In the genomic region with DNA sequence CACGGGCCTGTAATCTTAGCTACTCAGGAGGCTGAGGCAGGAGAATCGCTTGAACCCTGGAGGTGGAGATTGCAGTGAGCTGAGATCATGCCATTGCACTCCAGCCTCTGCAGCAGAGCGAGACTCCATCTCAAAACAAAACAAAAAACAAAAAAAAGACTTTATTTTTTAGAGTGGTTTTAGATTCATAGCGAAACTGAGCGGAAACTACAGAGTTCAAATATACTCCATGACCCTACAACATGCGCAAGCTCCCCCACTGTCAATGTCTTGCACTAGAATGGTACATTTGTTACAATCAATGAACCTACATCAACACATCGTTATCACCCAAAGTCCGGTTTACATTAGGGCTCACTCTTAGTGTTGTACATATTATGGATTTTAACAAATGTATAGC, we compare ENCODE assay signal across 11 cellular contexts. TPM values are rescaled to one million over a fixed set of nuclear protein-coding genes. Genes with fewer than 3 reads are reported as not detected.
DNase-seq lines count a peak whose midpoint lies in the region; ATAC-seq and TF ChIP-seq lines count a peak whose summit lies in the region.
"Had no signal": no experiment of that assay in that cellular context is flagged by ENCODE, and none has a peak within 500 bp of the region (broad histone marks: within the 10 kb centered on the region; RNA-seq: fewer than 3 reads in every experiment).

No MANE protein-coding gene starts in this region.

- H3K4me1 Mint-ChIP-seq in activated T-helper 2 cell treated with anti-CD3 and anti-CD28 coated beads, Interferon-gamma antibody, Interleukin-2, Interleukin-4, amounts not matched to agents 10 μg/mL and 5 μg/mL and 100 μg/mL, durations not matched to agents 14 hours and 24 hours and 36 hours (ENCODE audit: low read depth) = peaks cover 13% of the 10 kb centered on the region

- H3K27me3 ChIP-seq in OCI-LY3 (ENCODE audit: low read depth, low read length) (no peaks in the 10 kb centered on the region), transverse colon (no peaks in the 10 kb centered on the region)
- H3K27me3 ChIP-seq: SJSA1, spleen had no signal

- H3K4me3 ChIP-seq in OCI-LY3 (ENCODE audit: low read length) (peak overlapping the region; percentile 12), coronary artery (no peak overlapping the region), transverse colon (no peak overlapping the region)
- H3K4me3 ChIP-seq: SJSA1 had no signal

- peaks cover 4% of the 10 kb centered on the region for H3K9me3 Mint-ChIP-seq in activated T-helper 2 cell treated with anti-CD3 and anti-CD28 coated beads, Interferon-gamma antibody, Interleukin-2, Interleukin-4, amounts not matched to agents 10 μg/mL and 5 μg/mL and 100 μg/mL, durations not matched to agents 14 hours and 24 hours and 36 hours

- H3K4me1 ChIP-seq in OCI-LY3 (ENCODE audit: low read length) = peaks cover 44% of the 10 kb centered on the region
- H3K4me1 ChIP-seq in transverse colon = peaks cover 0 to 30% (median 12%) of the 10 kb centered on the region in 4 donors

- intact Hi-C loops in activated T-helper 2 cell treated with anti-CD3 and anti-CD28 coated beads, Interferon-gamma antibody, Interleukin-2, Interleukin-4, amounts not matched to agents 10 μg/mL and 5 μg/mL and 100 μg/mL, durations not matched to agents 14 hours and 24 hours and 36 hours (cut with micrococcal nuclease) = loop anchor here (10.0 kb wide), 1 partner anchor 683 kb away; a partner anchor contains a TSS
- intact Hi-C loops in transverse colon (cut with DNase I; ENCODE audit: low total_unique reads) = no loop called here

- H3K27ac ChIP-seq in OCI-LY3 (ENCODE audit: low read length) (peak overlapping the region; percentile 13; the same call in 1 of the 2 replicates), coronary artery (no peak overlapping the region), transverse colon (no peak overlapping the region)
- H3K27ac ChIP-seq: epithelial cell of prostate, SJSA1 had no signal

- H3K4me3 Mint-ChIP-seq in activated T-helper 2 cell treated with anti-CD3 and anti-CD28 coated beads, Interferon-gamma antibody, Interleukin-2, Interleukin-4, amounts not matched to agents 10 μg/mL and 5 μg/mL and 100 μg/mL, durations not matched to agents 14 hours and 24 hours and 36 hours (ENCODE audit: low read depth) = no peak overlapping the region

- 0 out of 2 replicates have a peak, but pooled peaks cover 3% of the 10 kb centered on the region for H3K79me2 ChIP-seq in OCI-LY3 (ENCODE audit: low read length)

- no peak overlapping the region for H3K9ac ChIP-seq in OCI-LY3 (ENCODE audit: low read length)

- no peaks in the 10 kb centered on the region for H3K27me3 Mint-ChIP-seq in activated T-helper 2 cell treated with anti-CD3 and anti-CD28 coated beads, Interferon-gamma antibody, Interleukin-2, Interleukin-4, amounts not matched to agents 10 μg/mL and 5 μg/mL and 100 μg/mL, durations not matched to agents 14 hours and 24 hours and 36 hours (ENCODE audit: low read depth)

- no peak overlapping the region for H2AFZ ChIP-seq in OCI-LY3 (ENCODE audit: low read depth, low read length)

- H3K9me3 ChIP-seq in OCI-LY3 (ENCODE audit: insufficient read depth, low read length) (no peaks in the 10 kb centered on the region), transverse colon (no peaks in the 10 kb centered on the region)
- H3K9me3 ChIP-seq: SJSA1, spleen had no signal

- TF ChIP-seq CTCF in GM13977 (IDR thresholded peaks at IDR 0.05; ENCODE audit: extremely low read depth, insufficient read depth, missing control alignments) (no peak), OCI-LY3 (IDR thresholded peaks at IDR 0.05; ENCODE audit: low read depth, low read length) (no peak), coronary artery (IDR thresholded peaks at IDR 0.05) (no peak), transverse colon (IDR thresholded peaks at IDR 0.05) (no peak)

- WGBS in transverse colon (ENCODE audit: low coverage in 1 of 2), 2 donors = 79 to 84% methylated on average over 8 of the region's 8 CpGs

- H3K36me3 Mint-ChIP-seq in activated T-helper 2 cell treated with anti-CD3 and anti-CD28 coated beads, Interferon-gamma antibody, Interleukin-2, Interleukin-4, amounts not matched to agents 10 μg/mL and 5 μg/mL and 100 μg/mL, durations not matched to agents 14 hours and 24 hours and 36 hours (ENCODE audit: low read depth) = no peaks in the 10 kb centered on the region

- TF ChIP-seq POLR2A in transverse colon (IDR thresholded peaks at IDR 0.05) = no peak

- in situ Hi-C loops in GM13977 (cut with MboI; ENCODE audit: low pct_unique_long_range_greater_than_20kb, low sequenced_read_pairs, unreplicated experiment) (no loop called here), transverse colon (cut with MboI; ENCODE audit: low pct_ligation_motif_present in 1 of 4, low pct_unique_long_range_greater_than_20kb in 1 of 4, low sequenced_read_pairs in 3 of 4) (loop anchor here in 1 of 4 donors (25.0 kb wide), 1 partner anchor 676 kb away; a partner anchor contains a TSS)

- H4K20me1 ChIP-seq in OCI-LY3 (ENCODE audit: insufficient read depth, low read length) = no peaks in the 10 kb centered on the region

- DNase-seq in GM13977 (ENCODE audit: low spot score) (peak; percentile 46), germinal center (ENCODE audit: low spot score) (no peak), coronary artery (ENCODE audit: low spot score) (no peak), transverse colon (no peak)
- DNase-seq in activated T-helper 2 cell treated with anti-CD3 and anti-CD28 coated beads, Interferon-gamma antibody, Interleukin-2, Interleukin-4, amounts not matched to agents 10 μg/mL and 5 μg/mL and 100 μg/mL, durations not matched to agents 14 hours and 24 hours and 36 hours (ENCODE audit: low spot score) = no peak
- DNase-seq: spleen had no signal

- H3K36me3 ChIP-seq in OCI-LY3 (replicated peaks; ENCODE audit: low read depth, low read length) (peaks cover 3% of the 10 kb centered on the region), transverse colon (no peaks in the 10 kb centered on the region)
- H3K36me3 ChIP-seq: SJSA1, spleen had no signal

- no peak overlapping the region for H3K27ac Mint-ChIP-seq in activated T-helper 2 cell treated with anti-CD3 and anti-CD28 coated beads, Interferon-gamma antibody, Interleukin-2, Interleukin-4, amounts not matched to agents 10 μg/mL and 5 μg/mL and 100 μg/mL, durations not matched to agents 14 hours and 24 hours and 36 hours

- ATAC-seq in GM19395 (IDR thresholded peaks at IDR 0.05; ENCODE audit: unreplicated experiment) (peak; percentile 53), HG02885 (IDR thresholded peaks at IDR 0.05; ENCODE audit: poor library complexity, unreplicated experiment) (peak; percentile 48)

- no peak for TF ChIP-seq EP300 in transverse colon (IDR thresholded peaks at IDR 0.05; ENCODE audit: low read depth)

- peak overlapping the region; percentile 63 for H3K4me2 ChIP-seq in OCI-LY3 (ENCODE audit: low read length)

RNA-seq across cellular contexts. Expression of a gene that starts 2.2 kb away (rescaled TPM):
- 51.9 and 55.9 TPM in 2 replicates for total RNA-seq in activated T-helper 2 cell treated with anti-CD3 and anti-CD28 coated beads, Interferon-gamma antibody, Interleukin-2, Interleukin-4, amounts not matched to agents 10 μg/mL and 5 μg/mL and 100 μg/mL, durations not matched to agents 14 hours and 24 hours and 36 hours
- 100 to 1,000 TPM in 1 of 4 donors, 10 to 100 TPM in 3; 71.1 to 138 (median 88.8) TPM for total RNA-seq in transverse colon

RNA-seq across cellular contexts. Expression of a gene that starts 14.6 kb away (rescaled TPM):
- 60.3 and 60.8 TPM in 2 replicates for total RNA-seq in activated T-helper 2 cell treated with anti-CD3 and anti-CD28 coated beads, Interferon-gamma antibody, Interleukin-2, Interleukin-4, amounts not matched to agents 10 μg/mL and 5 μg/mL and 100 μg/mL, durations not matched to agents 14 hours and 24 hours and 36 hours
- 100 to 1,000 TPM in 1 of 4 donors, 10 to 100 TPM in 3; 24.5 to 105 (median 78.7) TPM for total RNA-seq in transverse colon

RNA-seq across cellular contexts. Expression of a gene that starts 14.6 kb away (rescaled TPM):
- 14.9 and 15.8 TPM in 2 replicates for total RNA-seq in activated T-helper 2 cell treated with anti-CD3 and anti-CD28 coated beads, Interferon-gamma antibody, Interleukin-2, Interleukin-4, amounts not matched to agents 10 μg/mL and 5 μg/mL and 100 μg/mL, durations not matched to agents 14 hours and 24 hours and 36 hours
- total RNA-seq in transverse colon = 10 to 100 TPM in 3 of 4 donors, 1 to 10 TPM in 1; 5.0 to 19.5 (median 16.0) TPM
